Comparison of ENCODE assay signal across 13 cellular contexts in the genomic region with DNA sequence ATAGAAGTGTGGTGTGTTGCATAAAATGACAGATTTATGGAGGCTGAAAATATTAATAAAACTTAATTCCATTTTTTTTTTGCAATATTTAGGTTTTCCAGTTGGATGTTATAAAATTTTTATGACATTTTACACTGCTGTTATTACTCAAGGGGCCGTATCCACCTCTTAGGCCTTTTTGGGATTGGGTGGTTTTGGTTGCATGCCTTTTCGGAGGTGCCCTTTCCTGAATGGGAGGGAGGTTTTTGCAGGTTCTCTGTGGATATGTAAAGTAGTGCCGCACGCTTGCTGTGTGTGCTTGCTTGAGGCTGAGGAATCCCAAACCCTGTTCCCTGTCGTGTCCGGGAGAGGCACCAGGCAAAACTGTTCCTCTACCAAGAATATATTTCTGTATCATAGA. TPM values are rescaled to one million over a fixed set of nuclear protein-coding genes. Genes with fewer than 3 reads are reported as not detected.
DNase-seq lines count a peak whose midpoint lies in the region; TF ChIP-seq lines count a peak whose summit lies in the region.
"Had no signal": no experiment of that assay in that cellular context is flagged by ENCODE, and none has a peak within 500 bp of the region (broad histone marks: within the 10 kb centered on the region; RNA-seq: fewer than 3 reads in every experiment).

No MANE protein-coding gene starts in this region.

- TF ChIP-seq CTCF in KMS-11 (conservative IDR thresholded peaks at IDR 0.05; ENCODE audit: low read depth, low read length) (no peak), endothelial cell (IDR thresholded peaks at IDR 0.05; ENCODE audit: unreplicated experiment) (no peak)

- peak overlapping the region in 6 of 7 donors; percentile 14 to 94 (median 74) for H3K4me3 Mint-ChIP-seq in CD8-positive, alpha-beta memory T cell
- peak overlapping the region; percentile 30 for H3K4me3 Mint-ChIP-seq in endothelial cell (ENCODE audit: unreplicated experiment)

- H2AFZ ChIP-seq in KMS-11 (ENCODE audit: low read depth): no peak overlapping the region

- peak overlapping the region in 7 of 8 donors; percentile 10 to 99 (median 93) for H3K27ac Mint-ChIP-seq in CD8-positive, alpha-beta memory T cell
- peak overlapping the region; percentile 13 for H3K27ac Mint-ChIP-seq in endothelial cell (ENCODE audit: unreplicated experiment)

- H4K20me1 ChIP-seq in KMS-11 (ENCODE audit: insufficient read depth): 0 out of 2 replicates have a peak, but pooled peaks cover 5% of the 10 kb centered on the region

- peak overlapping the region; percentile 72; the same call in 1 of the 2 replicates for H3K4me2 ChIP-seq in KMS-11

- H3K79me2 ChIP-seq in KMS-11 (ENCODE audit: insufficient read depth, low read depth): peaks cover 94% of the 10 kb centered on the region

- H3K9me3 Mint-ChIP-seq in CD8-positive, alpha-beta memory T cell: no peaks in the 10 kb centered on the region
- no peaks in the 10 kb centered on the region for H3K9me3 Mint-ChIP-seq in endothelial cell (ENCODE audit: unreplicated experiment)

- H3K9ac ChIP-seq in KMS-11: peak overlapping the region; percentile 90; the same call in 1 of the 2 replicates
- no peak overlapping the region for H3K9ac ChIP-seq in rectal smooth muscle tissue (ENCODE audit: low read length)

- peaks cover 0 to 26% (median 14%) of the 10 kb centered on the region in 3 donors for H3K36me3 Mint-ChIP-seq in CD8-positive, alpha-beta memory T cell
- peaks cover 6% of the 10 kb centered on the region for H3K36me3 Mint-ChIP-seq in endothelial cell (ENCODE audit: low read depth, unreplicated experiment)

- peaks cover 79 to 83% (median 81%) of the 10 kb centered on the region in 3 donors for H3K4me1 Mint-ChIP-seq in CD8-positive, alpha-beta memory T cell
- H3K4me1 Mint-ChIP-seq in endothelial cell (ENCODE audit: unreplicated experiment): peaks cover 36% of the 10 kb centered on the region

- H3K9me3 ChIP-seq in CD8-positive, alpha-beta memory T cell (ENCODE audit: low read length): no peaks in the 10 kb centered on the region
- H3K9me3 ChIP-seq: adrenal gland had no signal

- H3K4me1 ChIP-seq in CD8-positive, alpha-beta memory T cell (ENCODE audit: insufficient read depth, low read length): peaks cover 57% of the 10 kb centered on the region
- H3K4me1 ChIP-seq in KMS-11 (ENCODE audit: low read depth, poor library complexity, severe bottlenecking) (peaks cover 63% of the 10 kb centered on the region), rectal smooth muscle tissue (ENCODE audit: control insufficient read depth, insufficient read depth, low read length) (peaks cover 12% of the 10 kb centered on the region)

- CTCF ChIA-PET in CD8-positive, alpha-beta memory T cell (lab: Charles Lee): no interaction called here

- DNase-seq in CD8-positive, alpha-beta memory T cell: no peak
- DNase-seq in endothelial cell (ENCODE audit: low spot score): no peak
- no peak for DNase-seq in putamen (ENCODE audit: low spot score)
- DNase-seq in SIG-M5 treated with dmso at 0.1 percent for 504 hours (lab: John Stamatoyannopoulos, UW; ENCODE audit: unreplicated experiment): no peak
- DNase-seq in foreskin melanocyte: no peak
- no peak for DNase-seq in NAMALWA (ENCODE audit: low spot score)
- DNase-seq: activated CD4-positive, alpha-beta T cell treated with anti-CD3 and anti-CD28 coated beads, Interleukin-2, amount 50 U/mL, for 1 hour; adrenal gland; DMS 273 treated with DMSO at 0.1 percent for 48 hours; islet precursor cell; SHP77 treated with DMSO at 0.1 percent for 48 hours had no signal

- no peak overlapping the region for H3K27ac ChIP-seq in CD8-positive, alpha-beta memory T cell (ENCODE audit: low read depth, low read length)
- no peak overlapping the region; the same call in 1 of the 2 replicates for H3K27ac ChIP-seq in KMS-11
- H3K27ac ChIP-seq in rectal smooth muscle tissue (ENCODE audit: low read depth, low read length): no peak overlapping the region

- H3K27me3 ChIP-seq in CD8-positive, alpha-beta memory T cell (ENCODE audit: insufficient read depth, low read length, poor library complexity, severe bottlenecking): no peaks in the 10 kb centered on the region
- no peaks in the 10 kb centered on the region for H3K27me3 ChIP-seq in KMS-11 (ENCODE audit: insufficient read depth, low read depth)
- no peaks in the 10 kb centered on the region for H3K27me3 ChIP-seq in rectal smooth muscle tissue (ENCODE audit: control insufficient read depth, insufficient read depth, low read length)
- H3K27me3 ChIP-seq: adrenal gland had no signal

- H3K4me3 ChIP-seq in CD8-positive, alpha-beta memory T cell (ENCODE audit: low read length): no peak overlapping the region
- H3K4me3 ChIP-seq in KMS-11 (IDR thresholded peaks at IDR 0.05; ENCODE audit: insufficient read depth, low read depth, low read length): no peak overlapping the region
- H3K4me3 ChIP-seq in rectal smooth muscle tissue (ENCODE audit: low read length): peak overlapping the region; percentile 12

- no peaks in the 10 kb centered on the region for H3K27me3 Mint-ChIP-seq in CD8-positive, alpha-beta memory T cell
- H3K27me3 Mint-ChIP-seq in endothelial cell (ENCODE audit: unreplicated experiment): peaks cover 12% of the 10 kb centered on the region

- no peaks in the 10 kb centered on the region for H3K36me3 ChIP-seq in CD8-positive, alpha-beta memory T cell (ENCODE audit: insufficient read depth, low read length)
- H3K36me3 ChIP-seq in KMS-11 (ENCODE audit: insufficient read depth) (no peaks in the 10 kb centered on the region), rectal smooth muscle tissue (ENCODE audit: control insufficient read depth, insufficient read depth, low read length) (no peaks in the 10 kb centered on the region)
- H3K36me3 ChIP-seq: adrenal gland had no signal

- POLR2A ChIA-PET in CD8-positive, alpha-beta memory T cell (lab: Charles Lee): no interaction called here

RNA-seq across cellular contexts. Expression of a gene that starts 6.8 kb away (rescaled TPM):
- total RNA-seq in CD8-positive, alpha-beta memory T cell: 10 to 100 TPM; 53.0 to 57.9 TPM
- 19.1 TPM for polyA plus RNA-seq in CD8-positive, alpha-beta memory T cell
- total RNA-seq in endothelial cell (ENCODE audit: unreplicated experiment): 104 TPM
